8 cellular contexts compared by ENCODE assay signal in genomic region chr14:23555533-23555881, GRCh38. TPM values are rescaled to one million over a fixed set of nuclear protein-coding genes. Genes with fewer than 3 reads are reported as not detected.
DNase-seq lines count a peak whose midpoint lies in the region; ATAC-seq and TF ChIP-seq lines count a peak whose summit lies in the region.

No MANE protein-coding gene starts in this region.

- peak; percentile 15 for ATAC-seq in GM19395 (IDR thresholded peaks at IDR 0.05; ENCODE audit: unreplicated experiment)
- no peak for ATAC-seq in GM19452 (IDR thresholded peaks at IDR 0.05; ENCODE audit: unreplicated experiment)

- H3K27ac ChIP-seq in SK-N-MC: no peak overlapping the region

- no peak for DNase-seq in SK-N-MC (ENCODE audit: low read depth, low spot score)
- DNase-seq in fibroblast of the aortic adventitia (ENCODE audit: low read depth): no peak
- no peak for DNase-seq in skeletal muscle cell (ENCODE audit: low read depth)
- DNase-seq in NCI-H526 (lab: John Stamatoyannopoulos, UW): no peak
- DNase-seq in NCI-H1105 (lab: John Stamatoyannopoulos, UW): no peak
- no peak for DNase-seq in cortex of kidney (lab: John Stamatoyannopoulos, UW)

- no peaks in the 10 kb centered on the region for H3K9me3 ChIP-seq in SK-N-MC (ENCODE audit: low read depth, low read length)

- peak overlapping the region; percentile 91 for H3K9ac ChIP-seq in SK-N-MC (ENCODE audit: insufficient read length)

- H3K4me3 ChIP-seq in SK-N-MC (peak overlapping the region; percentile 96), fibroblast of the aortic adventitia (ENCODE audit: low read depth, low read length) (peak overlapping the region; percentile 95), skeletal muscle cell (ENCODE audit: low read depth, low read length) (peak overlapping the region; percentile 91)

- no peak for TF ChIP-seq CTCF in fibroblast of the aortic adventitia (IDR thresholded peaks at IDR 0.05; ENCODE audit: insufficient read depth, low read length)

- H3K36me3 ChIP-seq in SK-N-MC (ENCODE audit: insufficient read depth, low read length): peaks cover 9% of the 10 kb centered on the region

RNA-seq across cellular contexts. Expression of gene THTPA, which starts 0.6 kb away (rescaled TPM):
- 22.3 and 26.8 TPM in 2 replicates for total RNA-seq in fibroblast of the aortic adventitia (ENCODE audit: low replicate concordance)

RNA-seq across cellular contexts. Expression of gene ZFHX2, which starts 3.9 kb away (rescaled TPM):
- 0.36 and 0.41 TPM in 2 replicates for total RNA-seq in fibroblast of the aortic adventitia (ENCODE audit: low replicate concordance)

RNA-seq across cellular contexts. Expression of gene AP1G2, which starts 12.1 kb away (rescaled TPM):
- total RNA-seq in fibroblast of the aortic adventitia (ENCODE audit: low replicate concordance): 4.0 and 4.3 TPM in 2 replicates

RNA-seq across cellular contexts. Expression of gene JPH4, which starts 23.1 kb away (rescaled TPM):
- not detected in 2 replicates for total RNA-seq in fibroblast of the aortic adventitia (ENCODE audit: low replicate concordance)
